In the genomic region with DNA sequence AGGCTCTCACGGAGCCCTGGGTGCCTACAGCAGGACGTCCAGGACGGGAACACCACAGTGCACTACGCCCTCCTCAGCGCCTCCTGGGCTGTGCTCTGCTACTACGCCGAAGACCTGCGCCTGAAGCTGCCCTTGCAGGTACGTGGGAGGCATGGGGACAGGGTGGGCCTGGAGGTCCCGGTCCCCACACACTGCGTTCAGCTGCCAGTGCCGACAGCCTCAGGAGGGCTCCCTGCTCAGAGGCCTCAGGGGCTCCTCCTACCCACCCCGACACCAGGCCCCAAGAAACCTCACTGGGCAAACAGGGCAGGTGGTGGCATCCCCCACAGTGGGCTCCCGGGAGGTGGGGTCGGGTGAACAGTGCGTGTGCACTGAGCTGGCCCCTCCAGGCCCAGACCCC, we compare ENCODE assay signal across 1 cellular context.
TF ChIP-seq lines count a peak whose summit lies in the region.

No MANE protein-coding gene starts in this region.

TF ChIP-seq in H1, 55 proteins besides CTCF, POLR2A, EP300 and RAD21:
- TF ChIP-seq RFX5 (IDR thresholded peaks at IDR 0.05; ENCODE audit: borderline replicate concordance, low read depth, low read length) = no peak
- TF ChIP-seq SIRT6 (IDR thresholded peaks at IDR 0.05; ENCODE audit: low read length) = no peak
- TF ChIP-seq FOSL1 (IDR thresholded peaks at IDR 0.05; ENCODE audit: insufficient read depth, low read depth, low read length) = no peak
- no peak for TF ChIP-seq SUZ12 (IDR thresholded peaks at IDR 0.05; ENCODE audit: low read length)
- no peak for TF ChIP-seq SP4 (IDR thresholded peaks at IDR 0.05; ENCODE audit: low read length)
- no peak for TF ChIP-seq SRF (IDR thresholded peaks at IDR 0.05; ENCODE audit: low read depth, low read length)
- TF ChIP-seq KDM5A (IDR thresholded peaks at IDR 0.05; ENCODE audit: low read length) = no peak
- TF ChIP-seq HDAC2 (IDR thresholded peaks at IDR 0.05; ENCODE audit: borderline replicate concordance in 1 of 2, low read depth in 2 of 2, low read length in 2 of 2) = no peak
- no peak for TF ChIP-seq TCF12 (IDR thresholded peaks at IDR 0.05; ENCODE audit: low read depth, low read length)
- TF ChIP-seq BACH1 (IDR thresholded peaks at IDR 0.05; ENCODE audit: low read length) = no peak
- TF ChIP-seq CTBP2 (IDR thresholded peaks at IDR 0.05; ENCODE audit: borderline replicate concordance, insufficient read depth, insufficient read length, low read length) = no peak
- no peak for TF ChIP-seq POLR2AphosphoS5 (IDR thresholded peaks at IDR 0.05; ENCODE audit: low read depth, low read length)
- TF ChIP-seq CHD1 (IDR thresholded peaks at IDR 0.05; ENCODE audit: low read depth, low read length) = no peak
- no peak for TF ChIP-seq GTF2F1 (IDR thresholded peaks at IDR 0.05; ENCODE audit: borderline replicate concordance, low read depth, low read length)
TF ChIP-seq in H1: peak in this region for 0.
